ENCODE assay signal across 12 cellular contexts in genomic region chr17:71011389-71011788, GRCh38.
DNase-seq lines count a peak whose midpoint lies in the region; ATAC-seq and TF ChIP-seq lines count a peak whose summit lies in the region.
"Had no signal": no experiment of that assay in that cellular context is flagged by ENCODE, and none has a peak within 500 bp of the region (broad histone marks: within the 10 kb centered on the region; RNA-seq: fewer than 3 reads in every experiment).

No MANE protein-coding gene starts in this region.

- H3K4me1 ChIP-seq in BE2C, result no peaks in the 10 kb centered on the region
- H3K4me1 ChIP-seq: HAP-1 had no signal

- no peaks in the 10 kb centered on the region for H3K9me3 ChIP-seq in BE2C
- H3K9me3 ChIP-seq: HAP-1 had no signal

- no peaks in the 10 kb centered on the region for H3K27me3 ChIP-seq in BE2C

- H3K4me3 Mint-ChIP-seq in activated T-helper 17 cell treated with anti-CD3 and anti-CD28 coated beads, Interleukin-2, amount 50 U/mL, for 72 hours, result no peak overlapping the region
- H3K4me3 Mint-ChIP-seq: B cell; CD4-positive, alpha-beta memory T cell had no signal

- no peaks in the 10 kb centered on the region for H3K27me3 Mint-ChIP-seq in activated T-helper 17 cell treated with anti-CD3 and anti-CD28 coated beads, Interleukin-2, amount 50 U/mL, for 72 hours
- H3K27me3 Mint-ChIP-seq: B cell; CD4-positive, alpha-beta memory T cell had no signal

- no peaks in the 10 kb centered on the region for H3K36me3 Mint-ChIP-seq in activated T-helper 17 cell treated with anti-CD3 and anti-CD28 coated beads, Interleukin-2, amount 50 U/mL, for 72 hours (ENCODE audit: low read depth)
- H3K36me3 Mint-ChIP-seq: CD4-positive, alpha-beta memory T cell had no signal

- H3K4me1 Mint-ChIP-seq in activated T-helper 17 cell treated with anti-CD3 and anti-CD28 coated beads, Interleukin-2, amount 50 U/mL, for 72 hours, result no peaks in the 10 kb centered on the region
- H3K4me1 Mint-ChIP-seq: B cell; CD4-positive, alpha-beta memory T cell had no signal

- H3K4me3 ChIP-seq in BE2C (ENCODE audit: low read depth, low read length) (no peak overlapping the region), choroid plexus epithelial cell (ENCODE audit: low read depth, low read length) (no peak overlapping the region)
- H3K4me3 ChIP-seq: HAP-1 had no signal

- intact Hi-C loops in sciatic nerve (cut with DNase I), result no loop called here

- no peaks in the 10 kb centered on the region for H3K9me3 Mint-ChIP-seq in activated T-helper 17 cell treated with anti-CD3 and anti-CD28 coated beads, Interleukin-2, amount 50 U/mL, for 72 hours

- H3K36me3 ChIP-seq in BE2C, result no peaks in the 10 kb centered on the region
- H3K36me3 ChIP-seq: HAP-1 had no signal

- DNase-seq in NCI-H748 (lab: John Stamatoyannopoulos, UW; ENCODE audit: unreplicated experiment) (peak; percentile 15), NCI-H748 treated with DMSO at 0.1 percent for 48 hours (lab: John Stamatoyannopoulos, UW) (no peak), BE2C (peak; percentile 55), Daoy (ENCODE audit: low read depth) (peak; percentile 7), choroid plexus epithelial cell (ENCODE audit: low read depth) (peak; percentile 17), sciatic nerve (ENCODE audit: low spot score) (no peak)
- DNase-seq: CD4-positive, alpha-beta memory T cell; COR-L47; DMS53 had no signal

- no peak for ATAC-seq in activated T-helper 17 cell treated with anti-CD3 and anti-CD28 coated beads, Interleukin-2, amount 50 U/mL, for 72 hours (replicated peaks)
- no peak for ATAC-seq in sciatic nerve

- H3K27ac Mint-ChIP-seq in activated T-helper 17 cell treated with anti-CD3 and anti-CD28 coated beads, Interleukin-2, amount 50 U/mL, for 72 hours, result no peak overlapping the region
- H3K27ac Mint-ChIP-seq: B cell; CD4-positive, alpha-beta memory T cell had no signal

- TF ChIP-seq CTCF in BE2C (IDR thresholded peaks at IDR 0.05; ENCODE audit: low read depth, low read length), result no peak
- no peak for TF ChIP-seq CTCF in choroid plexus epithelial cell (conservative IDR thresholded peaks at IDR 0.05; ENCODE audit: low read depth, low read length)

Comparison
In these comparisons a context has a peak if more than half of its experiments do, and no peak if none do; other contexts are left out.
1. DNase-seq: peak in NCI-H748 (single experiment), BE2C (single experiment), Daoy (single experiment) and choroid plexus epithelial cell (single experiment); none in NCI-H748 treated with DMSO at 0.1 percent for 48 hours (single experiment) and sciatic nerve (single experiment).